Comparison of ENCODE assay signal across 10 cellular contexts in the genomic region with DNA sequence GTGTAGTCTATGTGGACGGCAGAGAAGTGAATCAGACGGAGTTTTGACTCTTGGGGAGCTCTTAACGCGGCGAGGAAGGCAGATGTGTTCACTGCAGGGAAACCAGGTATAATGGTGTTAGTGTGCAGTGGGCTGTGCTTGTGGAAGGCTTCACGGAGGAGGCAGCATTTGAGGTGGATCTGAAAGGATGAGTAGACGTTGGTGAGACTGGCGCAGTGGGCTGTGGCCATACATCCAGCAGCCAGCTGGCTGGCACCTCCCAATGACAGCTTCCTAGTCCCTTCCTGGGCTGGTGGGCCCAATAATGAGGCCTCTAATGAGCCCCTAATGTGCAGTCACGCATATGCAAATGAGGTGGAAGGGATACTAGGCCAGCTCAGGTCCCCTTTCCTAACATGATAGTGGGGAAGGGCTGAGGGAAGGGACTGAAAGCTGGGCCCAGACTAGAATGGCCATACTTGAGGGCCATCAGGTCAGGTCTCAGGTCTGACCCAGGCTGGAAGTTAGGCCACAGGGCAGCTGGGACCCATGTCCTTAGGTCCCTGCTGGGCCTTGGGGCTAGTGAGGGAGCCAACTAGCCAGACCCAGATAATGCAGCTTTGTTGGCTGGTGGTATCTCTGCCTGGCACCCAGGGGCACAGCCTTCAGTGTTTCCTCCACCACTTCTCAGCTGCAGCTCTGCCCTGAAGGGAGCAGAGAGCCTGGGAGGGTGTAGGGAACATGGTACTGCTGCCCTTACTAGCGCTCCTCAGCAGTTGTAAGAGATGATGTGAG. TPM values are rescaled to one million over a fixed set of nuclear protein-coding genes. Genes with fewer than 3 reads are reported as not detected.
DNase-seq lines count a peak whose midpoint lies in the region; ATAC-seq lines count a peak whose summit lies in the region.
"Had no signal": no experiment of that assay in that cellular context is flagged by ENCODE, and none has a peak within 500 bp of the region (broad histone marks: within the 10 kb centered on the region; RNA-seq: fewer than 3 reads in every experiment).

No MANE protein-coding gene starts in this region.

- peak overlapping the region; percentile 97 for H3K27ac Mint-ChIP-seq in T-helper 1 cell treated with Interleukin-12 subunit alpha and Interleukin-12 subunit beta and Interleukin-4 antibody, amounts not matched to agents 30 μg/mL and 1 μg/mL, for 36 hours
- H3K27ac Mint-ChIP-seq in memory B cell: peak overlapping the region; percentile 96

- H3K36me3 ChIP-seq in thymus (ENCODE audit: control insufficient read depth, insufficient read depth): peaks cover 5% of the 10 kb centered on the region

- peaks cover 58% of the 10 kb centered on the region for H3K4me1 Mint-ChIP-seq in T-helper 1 cell treated with Interleukin-12 subunit alpha and Interleukin-12 subunit beta and Interleukin-4 antibody, amounts not matched to agents 30 μg/mL and 1 μg/mL, for 36 hours (ENCODE audit: low read depth)
- peaks cover 53% of the 10 kb centered on the region for H3K4me1 Mint-ChIP-seq in memory B cell

- H3K9me3 ChIP-seq in thymus (ENCODE audit: control insufficient read depth): peaks cover 1% of the 10 kb centered on the region

- ATAC-seq in memory B cell (ENCODE audit: low read depth) (no peak), HG02885 (IDR thresholded peaks at IDR 0.05; ENCODE audit: poor library complexity, unreplicated experiment) (no peak)

- H3K27me3 ChIP-seq in thymus (ENCODE audit: control insufficient read depth, insufficient read depth): no peaks in the 10 kb centered on the region

- H3K27me3 Mint-ChIP-seq in T-helper 1 cell treated with Interleukin-12 subunit alpha and Interleukin-12 subunit beta and Interleukin-4 antibody, amounts not matched to agents 30 μg/mL and 1 μg/mL, for 36 hours (ENCODE audit: low read depth): no peaks in the 10 kb centered on the region
- H3K27me3 Mint-ChIP-seq in memory B cell: no peaks in the 10 kb centered on the region

- peak overlapping the region; percentile 39 for H3K4me3 ChIP-seq in thymus (ENCODE audit: low read length)

- WGBS in thymus: 94% methylated on average over 10 of the region's 10 CpGs

- no peaks in the 10 kb centered on the region for H3K9me3 Mint-ChIP-seq in T-helper 1 cell treated with Interleukin-12 subunit alpha and Interleukin-12 subunit beta and Interleukin-4 antibody, amounts not matched to agents 30 μg/mL and 1 μg/mL, for 36 hours
- H3K9me3 Mint-ChIP-seq in memory B cell: no peaks in the 10 kb centered on the region

- DNase-seq in T-helper 1 cell (no peak), amygdala (lab: John Stamatoyannopoulos, UW) (peak in 39 of 56 donors; percentile 18 to 86 (median 55)), memory B cell (ENCODE audit: low spot score in 2 of 2) (no peak), HUDEP-2 (lab: John Stamatoyannopoulos, UW; ENCODE audit: unreplicated experiment in 76 of 76) (no peak), DMS153 (lab: John Stamatoyannopoulos, UW) (no peak)
- DNase-seq: 8988T, NCI-H1105 treated with DMSO at 0.1 percent for 48 hours had no signal

- peak overlapping the region; percentile 91 for H3K4me3 Mint-ChIP-seq in T-helper 1 cell treated with Interleukin-12 subunit alpha and Interleukin-12 subunit beta and Interleukin-4 antibody, amounts not matched to agents 30 μg/mL and 1 μg/mL, for 36 hours
- no peak overlapping the region for H3K4me3 Mint-ChIP-seq in memory B cell

- peak overlapping the region; percentile 94 for H3K27ac ChIP-seq in thymus (ENCODE audit: low read depth)

- peaks cover 40% of the 10 kb centered on the region for H3K4me1 ChIP-seq in thymus (ENCODE audit: control insufficient read depth, insufficient read depth, low read length)

- H3K36me3 Mint-ChIP-seq in T-helper 1 cell treated with Interleukin-12 subunit alpha and Interleukin-12 subunit beta and Interleukin-4 antibody, amounts not matched to agents 30 μg/mL and 1 μg/mL, for 36 hours (ENCODE audit: low read depth): peaks cover 37% of the 10 kb centered on the region
- H3K36me3 Mint-ChIP-seq in memory B cell: peaks cover 3% of the 10 kb centered on the region

RNA-seq across cellular contexts. Expression of gene MAP7D1, which starts 3.8 kb away (rescaled TPM):
- 68.6 TPM for polyA plus RNA-seq in thymus

RNA-seq across cellular contexts. Expression of gene TRAPPC3, which starts 10.5 kb away (rescaled TPM):
- 73.6 TPM for polyA plus RNA-seq in thymus

RNA-seq across cellular contexts. Expression of gene COL8A2, which starts 34.8 kb away (rescaled TPM):
- 6.7 TPM for polyA plus RNA-seq in thymus

Comparison
In these comparisons a context has a peak if more than half of its experiments do, and no peak if none do; other contexts are left out.
1. DNase-seq: peak in amygdala (39 of 56); none in T-helper 1 cell (0 of 5), memory B cell (0 of 2), HUDEP-2 (0 of 76) and DMS153 (single experiment).